In the genomic region with DNA sequence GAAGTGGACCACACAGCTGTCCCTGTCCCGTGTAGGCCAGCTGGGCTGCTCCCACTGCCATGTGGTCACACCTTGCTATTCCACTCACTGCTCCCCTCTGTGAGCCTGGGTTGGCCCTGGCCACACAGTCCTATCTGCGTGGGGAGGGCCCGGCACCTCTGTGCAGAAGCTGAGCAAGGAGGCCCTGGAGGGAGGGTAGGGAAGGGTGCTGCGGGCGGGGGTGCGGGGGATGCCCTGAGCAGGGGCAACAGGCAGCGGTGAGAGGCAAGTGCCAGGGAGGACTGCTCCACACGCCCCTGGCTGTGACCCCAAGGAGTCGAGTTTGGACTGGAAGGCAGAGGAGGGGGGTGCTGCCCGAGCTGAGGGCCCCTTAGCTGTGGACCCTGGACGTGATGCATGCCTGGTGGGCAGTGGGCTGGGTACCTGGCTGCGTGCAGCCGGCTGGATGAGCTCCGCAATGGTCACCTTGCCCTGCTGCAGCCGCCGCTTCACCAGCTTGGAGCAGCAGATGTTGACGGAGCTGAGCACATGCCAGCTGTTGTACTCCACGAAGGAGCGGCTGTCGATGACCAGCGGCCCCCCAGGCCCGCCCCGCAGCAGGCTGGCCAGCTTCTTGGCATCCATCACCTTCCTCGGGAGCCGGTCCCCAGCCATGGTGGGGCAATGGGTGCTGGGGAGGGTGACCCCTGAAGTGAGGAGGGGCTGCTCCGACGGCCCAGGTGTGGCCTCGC, we compare ENCODE assay signal across 2 cellular contexts.
TF ChIP-seq lines count a peak whose summit lies in the region.

No MANE protein-coding gene starts in this region.

TF ChIP-seq in SK-N-SH, 30 proteins besides CTCF, POLR2A, EP300 and RAD21 (continued from another document):
- no peak for TF ChIP-seq MEF2A (IDR thresholded peaks at IDR 0.05; ENCODE audit: borderline replicate concordance, low read depth)
- no peak for TF ChIP-seq JUND (IDR thresholded peaks at IDR 0.05)
- no peak for TF ChIP-seq YY1 (IDR thresholded peaks at IDR 0.05; ENCODE audit: low read depth)
- no peak for TF ChIP-seq EZH2phosphoT487 (IDR thresholded peaks at IDR 0.05; ENCODE audit: borderline replicate concordance, low read depth)
- no peak for TF ChIP-seq GATA2 (CRISPR knock-in tag; IDR thresholded peaks at IDR 0.05)
- TF ChIP-seq RFX5 (IDR thresholded peaks at IDR 0.05; ENCODE audit: low read length): no peak
- TF ChIP-seq, protein P1, sequence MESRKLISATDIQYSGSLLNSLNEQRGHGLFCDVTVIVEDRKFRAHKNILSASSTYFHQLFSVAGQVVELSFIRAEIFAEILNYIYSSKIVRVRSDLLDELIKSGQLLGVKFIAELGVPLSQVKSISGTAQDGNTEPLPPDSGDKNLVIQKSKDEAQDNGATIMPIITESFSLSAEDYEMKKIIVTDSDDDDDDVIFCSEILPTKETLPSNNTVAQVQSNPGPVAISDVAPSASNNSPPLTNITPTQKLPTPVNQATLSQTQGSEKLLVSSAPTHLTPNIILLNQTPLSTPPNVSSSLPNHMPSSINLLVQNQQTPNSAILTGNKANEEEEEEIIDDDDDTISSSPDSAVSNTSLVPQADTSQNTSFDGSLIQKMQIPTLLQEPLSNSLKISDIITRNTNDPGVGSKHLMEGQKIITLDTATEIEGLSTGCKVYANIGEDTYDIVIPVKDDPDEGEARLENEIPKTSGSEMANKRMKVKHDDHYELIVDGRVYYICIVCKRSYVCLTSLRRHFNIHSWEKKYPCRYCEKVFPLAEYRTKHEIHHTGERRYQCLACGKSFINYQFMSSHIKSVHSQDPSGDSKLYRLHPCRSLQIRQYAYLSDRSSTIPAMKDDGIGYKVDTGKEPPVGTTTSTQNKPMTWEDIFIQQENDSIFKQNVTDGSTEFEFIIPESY (IDR thresholded peaks at IDR 0.05; ENCODE audit: borderline replicate concordance, low read depth): no peak
- no peak for TF ChIP-seq FOXM1 (IDR thresholded peaks at IDR 0.05; ENCODE audit: low read depth)
- TF ChIP-seq TEAD4 (IDR thresholded peaks at IDR 0.05; ENCODE audit: borderline replicate concordance, insufficient read depth): no peak
- TF ChIP-seq, protein P2, sequence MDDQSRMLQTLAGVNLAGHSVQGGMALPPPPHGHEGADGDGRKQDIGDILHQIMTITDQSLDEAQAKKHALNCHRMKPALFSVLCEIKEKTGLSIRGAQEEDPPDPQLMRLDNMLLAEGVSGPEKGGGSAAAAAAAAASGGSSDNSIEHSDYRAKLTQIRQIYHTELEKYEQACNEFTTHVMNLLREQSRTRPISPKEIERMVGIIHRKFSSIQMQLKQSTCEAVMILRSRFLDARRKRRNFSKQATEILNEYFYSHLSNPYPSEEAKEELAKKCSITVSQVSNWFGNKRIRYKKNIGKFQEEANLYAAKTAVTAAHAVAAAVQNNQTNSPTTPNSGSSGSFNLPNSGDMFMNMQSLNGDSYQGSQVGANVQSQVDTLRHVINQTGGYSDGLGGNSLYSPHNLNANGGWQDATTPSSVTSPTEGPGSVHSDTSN (IDR thresholded peaks at IDR 0.05): no peak
- no peak for TF ChIP-seq NRF1 (IDR thresholded peaks at IDR 0.05; ENCODE audit: low read depth, low read length)
- TF ChIP-seq RXRA (IDR thresholded peaks at IDR 0.05; ENCODE audit: borderline replicate concordance, low read depth): no peak

TF ChIP-seq in SK-N-SH treated with all-trans-retinoic acid at 6 μM for 48 hours, 23 proteins besides CTCF, POLR2A, EP300 and RAD21 (continued from another document):
- TF ChIP-seq ZNF70 (CRISPR knock-in tag; IDR thresholded peaks at IDR 0.05) (no peak), TOX (CRISPR knock-in tag; IDR thresholded peaks at IDR 0.05; ENCODE audit: borderline replicate concordance) (no peak)
- TF ChIP-seq, protein P3, sequence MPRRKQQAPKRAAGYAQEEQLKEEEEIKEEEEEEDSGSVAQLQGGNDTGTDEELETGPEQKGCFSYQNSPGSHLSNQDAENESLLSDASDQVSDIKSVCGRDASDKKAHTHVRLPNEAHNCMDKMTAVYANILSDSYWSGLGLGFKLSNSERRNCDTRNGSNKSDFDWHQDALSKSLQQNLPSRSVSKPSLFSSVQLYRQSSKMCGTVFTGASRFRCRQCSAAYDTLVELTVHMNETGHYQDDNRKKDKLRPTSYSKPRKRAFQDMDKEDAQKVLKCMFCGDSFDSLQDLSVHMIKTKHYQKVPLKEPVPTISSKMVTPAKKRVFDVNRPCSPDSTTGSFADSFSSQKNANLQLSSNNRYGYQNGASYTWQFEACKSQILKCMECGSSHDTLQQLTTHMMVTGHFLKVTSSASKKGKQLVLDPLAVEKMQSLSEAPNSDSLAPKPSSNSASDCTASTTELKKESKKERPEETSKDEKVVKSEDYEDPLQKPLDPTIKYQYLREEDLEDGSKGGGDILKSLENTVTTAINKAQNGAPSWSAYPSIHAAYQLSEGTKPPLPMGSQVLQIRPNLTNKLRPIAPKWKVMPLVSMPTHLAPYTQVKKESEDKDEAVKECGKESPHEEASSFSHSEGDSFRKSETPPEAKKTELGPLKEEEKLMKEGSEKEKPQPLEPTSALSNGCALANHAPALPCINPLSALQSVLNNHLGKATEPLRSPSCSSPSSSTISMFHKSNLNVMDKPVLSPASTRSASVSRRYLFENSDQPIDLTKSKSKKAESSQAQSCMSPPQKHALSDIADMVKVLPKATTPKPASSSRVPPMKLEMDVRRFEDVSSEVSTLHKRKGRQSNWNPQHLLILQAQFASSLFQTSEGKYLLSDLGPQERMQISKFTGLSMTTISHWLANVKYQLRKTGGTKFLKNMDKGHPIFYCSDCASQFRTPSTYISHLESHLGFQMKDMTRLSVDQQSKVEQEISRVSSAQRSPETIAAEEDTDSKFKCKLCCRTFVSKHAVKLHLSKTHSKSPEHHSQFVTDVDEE (CRISPR knock-in tag; IDR thresholded peaks at IDR 0.05): no peak
